14 cellular contexts compared by ENCODE assay signal in genomic region chr22:37155971-37156370, GRCh38. TPM values are rescaled to one million over a fixed set of nuclear protein-coding genes. Genes with fewer than 3 reads are reported as not detected.
"Had no signal": no experiment of that assay in that cellular context is flagged by ENCODE, and none has a peak within 500 bp of the region (broad histone marks: within the 10 kb centered on the region; RNA-seq: fewer than 3 reads in every experiment).

No MANE protein-coding gene starts in this region.

- H3K4me3 Mint-ChIP-seq: memory B cell had no signal

- H3K27me3 ChIP-seq: left lung, thyroid gland, uterus had no signal

- ATAC-seq: heart left ventricle, left lung, SK-N-SH treated with all-trans-retinoic acid at 6 μM for 48 hours had no signal

- H3K27ac Mint-ChIP-seq: memory B cell had no signal

- DNase-seq: activated gamma-delta T cell treated with Interleukin-2 at 50 U/mL for 16 hours; foreskin melanocyte; posterior cingulate gyrus; stimulated activated CD4-positive, alpha-beta T cell treated with anti-CD3 and anti-CD28 coated beads, Interleukin-4, amount 100 ng/mL, for 4 hours; T-helper 2 cell; thyroid gland; uterus had no signal

- H3K9me3 ChIP-seq: left lung, thyroid gland, uterus had no signal

- H3K4me1 ChIP-seq: heart left ventricle, thyroid gland, uterus had no signal

- H3K27ac ChIP-seq: heart left ventricle, left lung, thyroid gland, uterus had no signal

- H3K4me1 Mint-ChIP-seq: memory B cell had no signal

RNA-seq across cellular contexts. Expression of gene IL2RB, which starts 6.3 kb away (rescaled TPM):
- total RNA-seq: endothelial cell of umbilical vein had no signal

RNA-seq across cellular contexts. Expression of gene TMPRSS6, which starts 46.5 kb away (rescaled TPM):
- total RNA-seq: cardiac septum, endothelial cell of umbilical vein, skeletal muscle tissue, uterus had no signal

RNA-seq across cellular contexts. Expression of gene SSTR3, which starts 56.3 kb away (rescaled TPM):
- total RNA-seq: cardiac septum, endothelial cell of umbilical vein, skeletal muscle tissue had no signal
